Comparison of ENCODE assay signal across 28 cellular contexts in genomic region chr9:7242126-7242525, GRCh38.
"Had no signal": no experiment of that assay in that cellular context is flagged by ENCODE, and none has a peak within 500 bp of the region (broad histone marks: within the 10 kb centered on the region; RNA-seq: fewer than 3 reads in every experiment).

No MANE protein-coding gene starts in this region.

- H3K27me3 ChIP-seq: neural progenitor cell, ovary, right lobe of liver, sigmoid colon, stomach, thyroid gland, tibial nerve, upper lobe of right lung, uterus had no signal

- H3K4me1 ChIP-seq: parathyroid adenoma, psoas muscle, right lobe of liver, sigmoid colon, stomach, thyroid gland, tibial nerve, upper lobe of right lung, uterus had no signal

- H3K4me3 Mint-ChIP-seq: natural killer cell; nephron; neural progenitor cell; stimulated activated effector memory CD8-positive, alpha-beta T cell treated with anti-CD3 and anti-CD28 coated beads, Interleukin-12 subunit alpha, Interleukin-12 subunit beta, amount 100 ng/mL, for 72 hours; stimulated activated naive B cell treated with anti-CD40 and anti-IgM and Interleukin-4, amounts not matched to agents 10 μg/mL and 1 μg/mL and 100 μg/mL, for 72 hours; stimulated activated naive CD8-positive, alpha-beta T cell treated with anti-CD3 and anti-CD28 coated beads, Interleukin-15, Interleukin-2, amounts not matched to agents 100 ng/mL and 50 ng/mL, for 24 hours; type B pancreatic cell had no signal

- ATAC-seq: natural killer cell; psoas muscle; right cardiac atrium; right lobe of liver; stimulated activated effector memory CD8-positive, alpha-beta T cell treated with anti-CD3 and anti-CD28 coated beads, Interleukin-12 subunit alpha, Interleukin-12 subunit beta, amount 100 ng/mL, for 72 hours; upper lobe of right lung had no signal

- H3K9me3 ChIP-seq: ovary, psoas muscle, right lobe of liver, sigmoid colon, thoracic aorta, thyroid gland, upper lobe of right lung, uterus had no signal

- H3K36me3 Mint-ChIP-seq: natural killer cell; neural progenitor cell; stimulated activated effector memory CD8-positive, alpha-beta T cell treated with anti-CD3 and anti-CD28 coated beads, Interleukin-12 subunit alpha, Interleukin-12 subunit beta, amount 100 ng/mL, for 72 hours; stimulated activated naive B cell treated with anti-CD40 and anti-IgM and Interleukin-4, amounts not matched to agents 10 μg/mL and 1 μg/mL and 100 μg/mL, for 72 hours; type B pancreatic cell had no signal

- H3K9ac ChIP-seq: neural progenitor cell, parathyroid adenoma had no signal

- H3K4me3 ChIP-seq: neural progenitor cell, ovary, psoas muscle, right lobe of liver, sigmoid colon, stomach, thoracic aorta, thyroid gland, tibial nerve, upper lobe of right lung, uterus had no signal

- H3K36me3 ChIP-seq: neural progenitor cell, ovary, right lobe of liver, sigmoid colon, stomach, thoracic aorta, thyroid gland, tibial nerve, upper lobe of right lung, uterus had no signal

- H3K27ac ChIP-seq: neural progenitor cell, ovary, parathyroid adenoma, psoas muscle, right lobe of liver, sigmoid colon, stomach, thoracic aorta, thyroid gland, tibial nerve, upper lobe of right lung, uterus had no signal

- DNase-seq: natural killer cell; occipital lobe; ovary; posterior cingulate gyrus; psoas muscle; right cardiac atrium; right lobe of liver; sigmoid colon; small intestine; stimulated activated CD4-positive, alpha-beta T cell treated with anti-CD3 and anti-CD28 coated beads, Interleukin-15, amount 100 ng/mL, for 24 hours; stimulated activated CD4-positive, alpha-beta T cell treated with anti-CD3 and anti-CD28 coated beads, Interleukin-2, amount 100 ng/mL, for 24 hours; stimulated activated CD4-positive, alpha-beta T cell treated with anti-CD3 and anti-CD28 coated beads, Interleukin-2, amount 100 ng/mL, for 48 hours; stimulated activated CD4-positive, alpha-beta T cell treated with anti-CD3 and anti-CD28 coated beads, Interleukin-4, amount 100 ng/mL, for 24 hours; stimulated activated naive B cell treated with anti-CD40 and anti-IgM and Interleukin-4, amounts not matched to agents 10 μg/mL and 1 μg/mL and 100 μg/mL, for 72 hours; stimulated activated naive CD4-positive, alpha-beta T cell treated with Interleukin-2 at 50 U/mL for 16 hours; stomach; upper lobe of right lung; uterus had no signal

- H3K9me3 Mint-ChIP-seq: natural killer cell; stimulated activated effector memory CD8-positive, alpha-beta T cell treated with anti-CD3 and anti-CD28 coated beads, Interleukin-12 subunit alpha, Interleukin-12 subunit beta, amount 100 ng/mL, for 72 hours; stimulated activated naive CD8-positive, alpha-beta T cell treated with anti-CD3 and anti-CD28 coated beads, Interleukin-15, Interleukin-2, amounts not matched to agents 100 ng/mL and 50 ng/mL, for 24 hours; type B pancreatic cell had no signal

- H3K27ac Mint-ChIP-seq: natural killer cell; nephron; neural progenitor cell; progenitor cell of endocrine pancreas; stimulated activated effector memory CD8-positive, alpha-beta T cell treated with anti-CD3 and anti-CD28 coated beads, Interleukin-12 subunit alpha, Interleukin-12 subunit beta, amount 100 ng/mL, for 72 hours; stimulated activated naive B cell treated with anti-CD40 and anti-IgM and Interleukin-4, amounts not matched to agents 10 μg/mL and 1 μg/mL and 100 μg/mL, for 72 hours; stimulated activated naive CD8-positive, alpha-beta T cell treated with anti-CD3 and anti-CD28 coated beads, Interleukin-15, Interleukin-2, amounts not matched to agents 100 ng/mL and 50 ng/mL, for 24 hours; type B pancreatic cell had no signal

- H3K4me1 Mint-ChIP-seq: natural killer cell; nephron; neural progenitor cell; stimulated activated effector memory CD8-positive, alpha-beta T cell treated with anti-CD3 and anti-CD28 coated beads, Interleukin-12 subunit alpha, Interleukin-12 subunit beta, amount 100 ng/mL, for 72 hours had no signal
